23 cellular contexts compared by ENCODE assay signal in genomic region chr7:32914186-32914585, GRCh38. TPM values are rescaled to one million over a fixed set of nuclear protein-coding genes. Genes with fewer than 3 reads are reported as not detected.
DNase-seq lines count a peak whose midpoint lies in the region; ATAC-seq and TF ChIP-seq lines count a peak whose summit lies in the region.
"Had no signal": no experiment of that assay in that cellular context is flagged by ENCODE, and none has a peak within 500 bp of the region (broad histone marks: within the 10 kb centered on the region; RNA-seq: fewer than 3 reads in every experiment).

No MANE protein-coding gene starts in this region.

- H3K4me3 ChIP-seq in Loucy (ENCODE audit: low read length, poor library complexity, severe bottlenecking) (no peak overlapping the region), lower lobe of right lung (no peak overlapping the region)
- H3K4me3 ChIP-seq: esophagus muscularis mucosa, ovary, thyroid gland had no signal

- H3K9me3 ChIP-seq in Loucy (ENCODE audit: insufficient read depth, low read depth, low read length) (no peaks in the 10 kb centered on the region), lower lobe of right lung (no peaks in the 10 kb centered on the region)
- H3K9me3 ChIP-seq: esophagus muscularis mucosa, ovary, thyroid gland had no signal

- no peaks in the 10 kb centered on the region for H3K9me2 ChIP-seq in Loucy (replicated peaks; ENCODE audit: low read depth, low read length)

- TF ChIP-seq CTCF in GM12874 (IDR thresholded peaks at IDR 0.05; ENCODE audit: insufficient read depth, low read depth, low read length) (0 out of 2 replicates have a peak, but pooled peaks have one; percentile 5), Loucy (conservative IDR thresholded peaks at IDR 0.05; ENCODE audit: low read length) (peak; percentile 22; the same call in 1 of the 2 replicates), lower lobe of right lung (IDR thresholded peaks at IDR 0.05) (no peak), natural killer cell (IDR thresholded peaks at IDR 0.05) (no peak)

- H3K9ac ChIP-seq in Loucy (ENCODE audit: low read depth, low read length, poor library complexity, severe bottlenecking), result no peak overlapping the region

- no peaks in the 10 kb centered on the region for H3K79me2 ChIP-seq in Loucy (ENCODE audit: insufficient read depth, low read length)

- H3K4me2 ChIP-seq in Loucy (ENCODE audit: low read depth, low read length, poor library complexity, severe bottlenecking), result no peak overlapping the region

- H3K4me1 Mint-ChIP-seq in natural killer cell, result peaks cover 20 to 24% of the 10 kb centered on the region in 2 donors

- H4K20me1 ChIP-seq in Loucy (ENCODE audit: insufficient read depth, low read length, poor library complexity, severe bottlenecking), result no peaks in the 10 kb centered on the region

- no peak overlapping the region for H2AFZ ChIP-seq in Loucy (ENCODE audit: low read length)

- H3K36me3 Mint-ChIP-seq in natural killer cell, result peaks cover 8% of the 10 kb centered on the region

- H3K27me3 ChIP-seq in Loucy (ENCODE audit: insufficient read depth, low read length, poor library complexity, severe bottlenecking) (no peaks in the 10 kb centered on the region), lower lobe of right lung (ENCODE audit: low read depth) (no peaks in the 10 kb centered on the region)
- H3K27me3 ChIP-seq: esophagus muscularis mucosa, ovary, thyroid gland had no signal

- DNase-seq in dermis blood vessel endothelial cell (peak; percentile 19), lower lobe of right lung (no peak), NCI-H128 (lab: John Stamatoyannopoulos, UW; ENCODE audit: unreplicated experiment) (no peak), natural killer cell (no peak), C1 segment of cervical spinal cord (lab: John Stamatoyannopoulos, UW) (no peak)
- DNase-seq: activated CD4-positive, CD25-positive, alpha-beta regulatory T cell treated with anti-CD3 and anti-CD28 coated beads, Interleukin-2, amount 50 U/mL, for 72 hours; DND-41; effector memory CD4-positive, alpha-beta T cell; MM.1S; naive thymus-derived CD4-positive, alpha-beta T cell; NCI-H146; NCI-H2171; NCI-H524; ovary; RPMI8226; stimulated activated CD4-positive, alpha-beta T cell treated with anti-CD3 and anti-CD28 coated beads, Interleukin-4, amount 100 ng/mL, for 4 hours; stimulated activated naive CD8-positive, alpha-beta T cell treated with anti-CD3 and anti-CD28 coated beads, Interleukin-15, Interleukin-2, amounts not matched to agents 100 U/mL and 50 U/mL, for 24 hours; thyroid gland had no signal

- intact Hi-C loops in lower lobe of right lung (cut with DNase I) (no loop called here), natural killer cell (cut with micrococcal nuclease) (no loop called here)

- no peaks in the 10 kb centered on the region for H3K4me1 ChIP-seq in Loucy (ENCODE audit: insufficient read depth, low read length, poor library complexity, severe bottlenecking)
- no peaks in the 10 kb centered on the region for H3K4me1 ChIP-seq in lower lobe of right lung
- H3K4me1 ChIP-seq: esophagus muscularis mucosa, thyroid gland had no signal

- ATAC-seq in lower lobe of right lung (peak; percentile 41 to 42), natural killer cell (no peak)
- ATAC-seq: naive thymus-derived CD4-positive, alpha-beta T cell had no signal

- no peaks in the 10 kb centered on the region for H3K9me3 Mint-ChIP-seq in natural killer cell
- H3K9me3 Mint-ChIP-seq: activated naive CD4-positive, alpha-beta T cell treated with anti-CD3 and anti-CD28 coated beads, Interleukin-2, amount 50 U/mL, for 24 hours; naive thymus-derived CD4-positive, alpha-beta T cell had no signal

- H3K36me3 ChIP-seq in Loucy (ENCODE audit: insufficient read depth, low read length) (no peaks in the 10 kb centered on the region), lower lobe of right lung (peaks cover 42% of the 10 kb centered on the region)
- H3K36me3 ChIP-seq: ovary had no signal

- H3K27me3 Mint-ChIP-seq in natural killer cell (ENCODE audit: low read depth in 2 of 2), result no peaks in the 10 kb centered on the region
- H3K27me3 Mint-ChIP-seq: activated naive CD4-positive, alpha-beta T cell treated with anti-CD3 and anti-CD28 coated beads, Interleukin-2, amount 50 U/mL, for 24 hours; naive thymus-derived CD4-positive, alpha-beta T cell had no signal

- H3K27ac ChIP-seq in lower lobe of right lung, result no peak overlapping the region
- H3K27ac ChIP-seq: esophagus muscularis mucosa, HL-60, ovary, thyroid gland had no signal

- H3K27ac Mint-ChIP-seq in natural killer cell, result no peak overlapping the region

- no peaks in the 10 kb centered on the region for H3F3A ChIP-seq in Loucy (ENCODE audit: low read depth)

- H3K4me3 Mint-ChIP-seq in natural killer cell, result no peak overlapping the region
- H3K4me3 Mint-ChIP-seq: activated naive CD4-positive, alpha-beta T cell treated with anti-CD3 and anti-CD28 coated beads, Interleukin-2, amount 50 U/mL, for 24 hours; naive thymus-derived CD4-positive, alpha-beta T cell had no signal

RNA-seq across cellular contexts. Expression of gene KBTBD2, which starts 22.6 kb away (rescaled TPM):
- total RNA-seq in dermis blood vessel endothelial cell (71.3 and 103 TPM in 2 replicates), lower lobe of right lung (35.1 TPM), natural killer cell (100 to 1,000 TPM; 124 to 161 (median 150) TPM)

RNA-seq across cellular contexts. Expression of gene FKBP9, which starts 43.1 kb away (rescaled TPM):
- total RNA-seq in dermis blood vessel endothelial cell, result 168 and 179 TPM in 2 replicates
- 104 TPM for total RNA-seq in lower lobe of right lung
- total RNA-seq in natural killer cell, result 1 to 10 TPM in 1 of 3 donors, not detected in 2; 2.3 TPM

Comparison
In these comparisons a context has a peak if more than half of its experiments do, and no peak if none do; other contexts are left out.
1. CTCF ChIP-seq: peak in GM12874 (single experiment) and Loucy (single experiment); none in lower lobe of right lung (single experiment) and natural killer cell (single experiment).
2. ATAC-seq: peak in lower lobe of right lung (2 of 2); none in natural killer cell (0 of 3).
3. RNA of gene FKBP9, which starts 43.1 kb away (total RNA-seq): 168 to 179 TPM in dermis blood vessel endothelial cell and 104 TPM in lower lobe of right lung (single experiment); 2.3 TPM in natural killer cell; every median in the first group is over 10 times any median in the second.